In genomic region chr17:61843435-61843834, GRCh38 we compare ENCODE assay signal across 7 cellular contexts.
"Had no signal": no experiment of that assay in that cellular context is flagged by ENCODE, and none has a peak within 500 bp of the region (broad histone marks: within the 10 kb centered on the region; RNA-seq: fewer than 3 reads in every experiment).

No MANE protein-coding gene starts in this region.

- H3K4me1 Mint-ChIP-seq: H9 had no signal

- DNase-seq: GM23248, GOT3, H9, HCEC 1CT, IMR-90, KBM-7 had no signal

- H3K4me3 ChIP-seq: GM23248 had no signal

- H3K27ac ChIP-seq: GM23248 had no signal

- H3K9me3 Mint-ChIP-seq: H9 had no signal

- H2AFZ ChIP-seq: GM23248 had no signal

- H3K9ac ChIP-seq: GM23248 had no signal

- H3K4me3 Mint-ChIP-seq: H9 had no signal

- FAIRE-seq: HTR-8/SVneo had no signal

- H3K27ac Mint-ChIP-seq: H9 had no signal
